In the genomic region with DNA sequence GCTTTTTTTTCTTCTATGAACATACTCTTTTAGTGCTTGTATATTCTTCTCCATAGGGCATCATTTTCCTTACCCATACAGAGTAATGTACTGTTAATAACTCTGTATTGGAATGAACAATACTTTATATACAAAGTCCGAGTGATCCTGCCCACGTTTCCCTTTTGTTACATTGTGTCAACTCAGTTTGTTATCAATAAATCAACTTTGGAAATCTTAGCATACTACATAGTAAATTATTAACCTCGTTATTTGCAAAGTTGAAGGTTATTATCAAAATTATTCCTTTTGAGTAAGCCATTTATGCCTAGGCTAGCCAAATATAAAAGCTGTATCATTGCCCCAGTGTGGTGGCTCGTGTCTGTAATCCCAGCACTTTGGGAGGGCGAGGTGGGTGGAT, we compare ENCODE assay signal across 5 cellular contexts.
"Had no signal": no experiment of that assay in that cellular context is flagged by ENCODE, and none has a peak within 500 bp of the region (broad histone marks: within the 10 kb centered on the region; RNA-seq: fewer than 3 reads in every experiment).

No MANE protein-coding gene starts in this region.

- H3K4me3 ChIP-seq: K562 had no signal

- FAIRE-seq: HepG2, HTR-8/SVneo, K562 had no signal

- ATAC-seq: HepG2, K562 had no signal

- H3K27ac ChIP-seq: HL-60 had no signal

- DNase-seq: IMR-90 had no signal
